In genomic region chr10:98067165-98067564, GRCh38 we compare ENCODE assay signal across 18 cellular contexts. TPM values are rescaled to one million over a fixed set of nuclear protein-coding genes. Genes with fewer than 3 reads are reported as not detected.
DNase-seq lines count a peak whose midpoint lies in the region; ATAC-seq, FAIRE-seq and TF ChIP-seq lines count a peak whose summit lies in the region.
"Had no signal": no experiment of that assay in that cellular context is flagged by ENCODE, and none has a peak within 500 bp of the region (broad histone marks: within the 10 kb centered on the region; RNA-seq: fewer than 3 reads in every experiment).

No MANE protein-coding gene starts in this region.

- TF ChIP-seq CTCF in GM23338 (conservative IDR thresholded peaks at IDR 0.05; ENCODE audit: low read depth in 2 of 2) (no peak), K562 (IDR thresholded peaks at IDR 0.05 in 2 of 3, conservative IDR thresholded peaks at IDR 0.05 in 1 of 3; ENCODE audit: insufficient read depth in 2 of 3, low read depth in 1 of 3, low read length in 3 of 3) (no peak)

- no TSS peak for BruUV-seq in K562 (replicated peaks; lab: Mats Ljungman, UMichigan)

- H3K79me2 ChIP-seq in GM23338 (replicated peaks; ENCODE audit: insufficient read depth) (no peaks in the 10 kb centered on the region), K562 (ENCODE audit: control insufficient read depth, insufficient read depth, low read length) (no peaks in the 10 kb centered on the region)

- no peak overlapping the region for H3K27ac Mint-ChIP-seq in GM23338
- H3K27ac Mint-ChIP-seq: CD4-positive, alpha-beta memory T cell; H9 had no signal

- no peak for FAIRE-seq in K562 (lab: Jason Lieb, UNC)
- FAIRE-seq: GM12892 had no signal

- H3K36me3 ChIP-seq in GM23338 (ENCODE audit: insufficient read depth) (no peaks in the 10 kb centered on the region), K562 (ENCODE audit: control insufficient read depth, insufficient read depth, low read length) (no peaks in the 10 kb centered on the region)

- POLR2A ChIA-PET in K562 (lab: Yijun Ruan, JAX), result no interaction called here

- H3K4me1 ChIP-seq in GM23338 (ENCODE audit: insufficient read depth) (peaks cover 5% of the 10 kb centered on the region; the same call in 1 of the 2 replicates), K562 (replicated peaks in 1 of 2; ENCODE audit: control insufficient read depth in 2 of 2, insufficient read depth in 2 of 2, low read length in 2 of 2) (no peaks in the 10 kb centered on the region)

- no peak for TF ChIP-seq EP300 in K562 (IDR thresholded peaks at IDR 0.05; ENCODE audit: low read length)

- H3K27ac ChIP-seq in GM23338 (ENCODE audit: low read depth), result no peak overlapping the region
- H3K27ac ChIP-seq in K562 (ENCODE audit: extremely low read depth, low read depth, low read length), result no peak overlapping the region

- H3K27me3 ChIP-seq in GM23338 (ENCODE audit: insufficient read depth) (no peaks in the 10 kb centered on the region), K562 (ENCODE audit: control insufficient read depth in 2 of 2, insufficient read depth in 2 of 2, low read length in 2 of 2) (no peaks in the 10 kb centered on the region; a peak in 1 of 5 replicates)

- TF ChIP-seq POLR2A in K562 (conservative IDR thresholded peaks at IDR 0.05), result no peak

- no peaks in the 10 kb centered on the region for H3K36me3 Mint-ChIP-seq in GM23338 (ENCODE audit: low read depth)

- H3K4me3 ChIP-seq in GM23338, result no peak overlapping the region
- no peak overlapping the region for H3K4me3 ChIP-seq in K562

- H3K27me3 Mint-ChIP-seq in GM23338 (ENCODE audit: insufficient read depth, low read depth, poor library complexity), result peaks cover 4% of the 10 kb centered on the region

- no peak overlapping the region for H3K9ac ChIP-seq in K562 (ENCODE audit: insufficient read depth in 1 of 2, low read depth in 2 of 2, low read length in 2 of 2)

- no peak for ATAC-seq in GM23338
- no peak for ATAC-seq in K562
- no peak for ATAC-seq in GM18870 (IDR thresholded peaks at IDR 0.05; ENCODE audit: unreplicated experiment)
- ATAC-seq in GM21381 (IDR thresholded peaks at IDR 0.05; ENCODE audit: unreplicated experiment), result no peak
- ATAC-seq: HCT116 had no signal

- H3F3A ChIP-seq in GM23338 (replicated peaks; ENCODE audit: low read depth), result no peaks in the 10 kb centered on the region

- in situ Hi-C loops in K562 (cut with MboI), result no loop called here

- no peaks in the 10 kb centered on the region for H3K9me3 ChIP-seq in K562 (replicated peaks; ENCODE audit: control insufficient read depth, insufficient read depth, low read depth, low read length)

- DNase-seq in GM23338 (ENCODE audit: low spot score) (peak; percentile 16), K562 (ENCODE audit: extremely low read depth in 1 of 4, low spot score in 3 of 4) (no peak), iPS-NIHi11 (ENCODE audit: low spot score) (peak; percentile 27), GDM1 (lab: John Stamatoyannopoulos, UW) (no peak)
- DNase-seq: 8988T; C1 segment of cervical spinal cord; Calu3; CD4-positive, alpha-beta memory T cell; COR-L47; DMS53; DMS79 treated with DMSO at 0.1 percent for 48 hours; H9 had no signal

- H3K4me3 Mint-ChIP-seq in GM23338, result no peak overlapping the region
- H3K4me3 Mint-ChIP-seq: CD4-positive, alpha-beta memory T cell; H9 had no signal

- WGBS in K562 (ENCODE audit: insufficient coverage, low coverage, missing lambda C conversion rate), result 0% methylated on average over 4 of the region's 5 CpGs

- H3K9me1 ChIP-seq in K562 (ENCODE audit: control insufficient read depth, insufficient read depth, low read length), result no peaks in the 10 kb centered on the region

- H2AFZ ChIP-seq in GM23338, result no peak overlapping the region
- H2AFZ ChIP-seq in K562 (ENCODE audit: low read depth, low read length), result no peak overlapping the region

- 0 out of 2 replicates have a peak, but pooled peaks cover 7% of the 10 kb centered on the region for H3K9me2 ChIP-seq in GM23338 (ENCODE audit: insufficient read depth)

- CTCF ChIA-PET in K562 (lab: Yijun Ruan, JAX; ENCODE audit: low intra/inter-chr PET ratio), result no interaction called here

- intact Hi-C loops in K562 (cut with micrococcal nuclease), result no loop called here

- no peak for TF ChIP-seq RAD21 in K562 (CRISPR knock-in tag; conservative IDR thresholded peaks at IDR 0.05 in 1 of 2, IDR thresholded peaks at IDR 0.05 in 1 of 2)

- no peaks in the 10 kb centered on the region for H3K9me3 Mint-ChIP-seq in GM23338
- H3K9me3 Mint-ChIP-seq: H9 had no signal

- H3K4me1 Mint-ChIP-seq in GM23338, result peaks cover 10% of the 10 kb centered on the region
- H3K4me1 Mint-ChIP-seq: CD4-positive, alpha-beta memory T cell had no signal

- H3K4me2 ChIP-seq in GM23338 (no peak overlapping the region), K562 (ENCODE audit: insufficient read depth, low read length) (no peak overlapping the region)

- H4K20me1 ChIP-seq in GM23338 (replicated peaks; ENCODE audit: insufficient read depth) (no peaks in the 10 kb centered on the region; the same call in 1 of the 2 replicates), K562 (replicated peaks; ENCODE audit: control insufficient read depth, insufficient read depth, low read length) (no peaks in the 10 kb centered on the region)

TF ChIP-seq in GM23338, 12 proteins besides CTCF, POLR2A, EP300 and RAD21 (continues in another document):
- no peak for TF ChIP-seq EZH2phosphoT487 (IDR thresholded peaks at IDR 0.05; ENCODE audit: unreplicated experiment)

TF ChIP-seq in K562, 482 proteins besides CTCF, POLR2A, EP300 and RAD21:
- peak; percentile 54 for TF ChIP-seq USF2 (CRISPR knock-in tag; IDR thresholded peaks at IDR 0.05)
- peak; percentile 49; the same call in 1 of the 2 replicates for TF ChIP-seq USF1 (CRISPR knock-in tag; IDR thresholded peaks at IDR 0.05)
- TF ChIP-seq RAD51 (IDR thresholded peaks at IDR 0.05; ENCODE audit: borderline replicate concordance, low read depth), result peak; percentile 60; the same call in 1 of the 2 replicates
- no peak for TF ChIP-seq U2AF2 (optimal IDR thresholded peaks at IDR 0.05; ENCODE audit: low read depth, low read length)
- no peak for TF ChIP-seq SOX6 (IDR thresholded peaks at IDR 0.05)
- TF ChIP-seq VEZF1 (CRISPR knock-in tag; IDR thresholded peaks at IDR 0.05), result no peak
TF ChIP-seq in K562: peak in this region for 3.

RNA-seq across cellular contexts. Expression of gene CRTAC1, which starts 36.7 kb away (rescaled TPM):
- total RNA-seq in GM23338 (2014; rRNA removed; shearing (Covaris generic)), result 0.74 and 1.2 TPM in 2 replicates
- polyA plus RNA-seq in GM23338 (2016; fragmentation: Nextera tagmentation; extraction: Ambion mirVana), result 0.47 and 0.63 TPM in 2 replicates
- not detected in 2 replicates for total RNA-seq in K562 (2011; cell fraction: chromatin; rRNA removed; ENCODE audit: low replicate concordance)
- not detected in 2 replicates for total RNA-seq in K562 (2011; cell fraction: nucleolus; rRNA removed)
- not detected in 2 replicates for total RNA-seq in K562 (2011; cell fraction: nucleoplasm; rRNA removed)
- not detected in 2 replicates for total RNA-seq in K562 (2014; rRNA removed)
- total RNA-seq in K562 (2014; rRNA removed; fragmentation: Illumina TruSeq; extraction: Trizol), result not detected in 2 replicates
- total RNA-seq in K562 (2015; rRNA removed; fragmentation: Illumina TruSeq; extraction: Trizol), result not detected in 2 replicates
- 0.09 TPM in 1 of 2 replicates, not detected in the other for total RNA-seq in K562 (2021)
- not detected in 2 replicates for polyA plus RNA-seq in K562 (2011; rRNA removed)
- polyA plus RNA-seq in K562 (2011; cell fraction: cytosol; rRNA removed), result not detected in 2 replicates
- 0.06 TPM in 1 of 2 replicates, not detected in the other for polyA plus RNA-seq in K562 (2011; cell fraction: nucleus; rRNA removed)
- polyA plus RNA-seq in K562 (2012), result 0.07 TPM in 1 of 2 replicates, not detected in the other
- polyA plus RNA-seq in K562 (2014; fragmentation: Illumina TruSeq; extraction: Trizol), result not detected in 2 replicates
- polyA plus RNA-seq in K562 (2014; fragmentation: Nextera tagmentation; extraction: Ambion mirVana), result not detected
- polyA plus RNA-seq in K562 (2014; rRNA removed), result not detected in 2 replicates
- not detected in 2 replicates for polyA minus RNA-seq in K562 (2011; rRNA and poly(A)+ RNA removed)
- polyA minus RNA-seq in K562 (2011; cell fraction: cytosol; rRNA and poly(A)+ RNA removed), result not detected in 2 replicates
- polyA minus RNA-seq in K562 (2011; cell fraction: nucleus; rRNA and poly(A)+ RNA removed), result not detected in 2 replicates
- total RNA-seq: A673; Calu3; CD4-positive, alpha-beta memory T cell had no signal
- polyA plus RNA-seq: BJ; CD4-positive, alpha-beta memory T cell had no signal

Comparison
In these comparisons a context has a peak if more than half of its experiments do, and no peak if none do; other contexts are left out.
1. DNase-seq: peak in GM23338 (single experiment) and iPS-NIHi11 (single experiment); none in K562 (0 of 4) and GDM1 (single experiment).